Comparison of ENCODE assay signal across 13 cellular contexts in genomic region chr15:70197318-70197944, GRCh38.
A peak's percentile ranks its signal among the peaks of the same experiment; 100 is the strongest.
DNase-seq lines count a peak whose midpoint lies in the region; ATAC-seq and TF ChIP-seq lines count a peak whose summit lies in the region.
"Had no signal": no experiment of that assay in that cellular context is flagged by ENCODE, and none has a peak within 500 bp of the region (broad histone marks: within the 10 kb centered on the region; RNA-seq: fewer than 3 reads in every experiment).

No MANE protein-coding gene starts in this region.

- ATAC-seq in WTC11: no peak
- ATAC-seq in HG03025 (IDR thresholded peaks at IDR 0.05; ENCODE audit: low FRiP score, unreplicated experiment): no peak
- no peak for ATAC-seq in GM18502 (IDR thresholded peaks at IDR 0.05; ENCODE audit: poor library complexity, unreplicated experiment)
- ATAC-seq: left colon had no signal

- H3K27me3 Mint-ChIP-seq in WTC11 (ENCODE audit: low read depth): no peaks in the 10 kb centered on the region; the same call in 1 of the 2 replicates

- peak; percentile 20 for DNase-seq in NCI-H146 (lab: John Stamatoyannopoulos, UW)
- DNase-seq in NCI-H146 treated with DMSO at 0.1 percent for 48 hours (lab: John Stamatoyannopoulos, UW; ENCODE audit: unreplicated experiment): no peak
- DNase-seq in WTC11 (ENCODE audit: low spot score): no peak
- DNase-seq in kidney tubule cell (ENCODE audit: low spot score): peak; percentile 50
- DNase-seq in HEK293T (ENCODE audit: extremely low spot score): no peak
- DNase-seq: effector memory CD8-positive, alpha-beta T cell had no signal

- no peaks in the 10 kb centered on the region for H3K27me3 ChIP-seq in thymus (ENCODE audit: control insufficient read depth, insufficient read depth)

- no peak for TF ChIP-seq CTCF in WTC11 (IDR thresholded peaks at IDR 0.05)

- H3K27ac Mint-ChIP-seq in WTC11: peak overlapping the region; percentile 92
- H3K27ac Mint-ChIP-seq: activated CD4-positive, alpha-beta T cell treated with anti-CD3 and anti-CD28 coated beads, Interleukin-2, amount 10 ng/mL, durations not matched to agents 24 days and 14 days; natural killer cell treated with Interleukin-12 subunit alpha and Interleukin-12 subunit beta and Interleukin-15 and Interleukin-18, amount 100 ng/mL, for 72 hours; T-helper 1 cell treated with Interleukin-12 subunit alpha and Interleukin-12 subunit beta and Interleukin-4 antibody, amounts not matched to agents 30 μg/mL and 1 μg/mL, for 36 hours had no signal

- no peak overlapping the region for H3K4me3 Mint-ChIP-seq in WTC11
- H3K4me3 Mint-ChIP-seq: activated CD4-positive, alpha-beta T cell treated with anti-CD3 and anti-CD28 coated beads, Interleukin-2, amount 10 ng/mL, durations not matched to agents 24 days and 14 days; effector memory CD8-positive, alpha-beta T cell; natural killer cell treated with Interleukin-12 subunit alpha and Interleukin-12 subunit beta and Interleukin-15 and Interleukin-18, amount 100 ng/mL, for 72 hours; T-helper 1 cell treated with Interleukin-12 subunit alpha and Interleukin-12 subunit beta and Interleukin-4 antibody, amounts not matched to agents 30 μg/mL and 1 μg/mL, for 36 hours had no signal

- CTCF ChIA-PET in WTC11 (lab: Charles Lee) (interaction anchor here (1.9 kb wide), 1 partner anchor 14 kb away, joined by 11 read pairs; no protein-coding TSS in a partner anchor), HEK293T (lab: Yijun Ruan, JAX) (interaction anchor here (0.6 to 1.0 kb wide), 3 partner anchors 102 to 270 kb away, joined by 3 read pairs; no protein-coding TSS in a partner anchor)

- peaks cover 1% of the 10 kb centered on the region for H3K36me3 Mint-ChIP-seq in WTC11
- H3K36me3 Mint-ChIP-seq: natural killer cell treated with Interleukin-12 subunit alpha and Interleukin-12 subunit beta and Interleukin-15 and Interleukin-18, amount 100 ng/mL, for 72 hours had no signal

- H3K27ac ChIP-seq in thymus (ENCODE audit: low read depth): peak overlapping the region; percentile 71

- no peaks in the 10 kb centered on the region for H3K36me3 ChIP-seq in thymus (ENCODE audit: control insufficient read depth, insufficient read depth)

- H3K4me1 Mint-ChIP-seq in WTC11: peaks cover 46% of the 10 kb centered on the region
- H3K4me1 Mint-ChIP-seq: activated CD4-positive, alpha-beta T cell treated with anti-CD3 and anti-CD28 coated beads, Interleukin-2, amount 10 ng/mL, durations not matched to agents 24 days and 14 days had no signal

- H3K9me3 Mint-ChIP-seq in WTC11: peaks cover 1% of the 10 kb centered on the region
- H3K9me3 Mint-ChIP-seq: activated CD4-positive, alpha-beta T cell treated with anti-CD3 and anti-CD28 coated beads, Interleukin-2, amount 10 ng/mL, durations not matched to agents 24 days and 14 days; effector memory CD8-positive, alpha-beta T cell; natural killer cell treated with Interleukin-12 subunit alpha and Interleukin-12 subunit beta and Interleukin-15 and Interleukin-18, amount 100 ng/mL, for 72 hours; T-helper 1 cell treated with Interleukin-12 subunit alpha and Interleukin-12 subunit beta and Interleukin-4 antibody, amounts not matched to agents 30 μg/mL and 1 μg/mL, for 36 hours had no signal

- no peaks in the 10 kb centered on the region for H3K9me3 ChIP-seq in thymus (ENCODE audit: control insufficient read depth)

- H3K4me1 ChIP-seq in thymus (ENCODE audit: control insufficient read depth, insufficient read depth, low read length): no peaks in the 10 kb centered on the region

- WGBS in thymus: 97% methylated on average over 10 of the region's 10 CpGs

- POLR2A ChIA-PET in WTC11 (lab: Charles Lee): interaction anchor here (0.5 kb wide), 1 partner anchor 66 kb away, joined by 5 read pairs; no protein-coding TSS in a partner anchor
- POLR2A ChIA-PET in HEK293T (lab: Yijun Ruan, JAX): interaction anchor here (0.9 to 1.9 kb wide), 3 partner anchors 97 to 100 kb away, joined by 3 to 8 read pairs (median 3); partner anchors contain the start of gene TLE3

- H3K4me3 ChIP-seq in thymus (ENCODE audit: low read length): no peak overlapping the region

TF ChIP-seq in WTC11, 78 proteins besides CTCF, POLR2A, EP300 and RAD21:
- no peak for TF ChIP-seq MLX (CRISPR knock-in tag; IDR thresholded peaks at IDR 0.05)
- TF ChIP-seq JUN (CRISPR knock-in tag; IDR thresholded peaks at IDR 0.05): no peak
- TF ChIP-seq GTF2I (CRISPR knock-in tag; conservative IDR thresholded peaks at IDR 0.05): no peak
- TF ChIP-seq ESRRA (CRISPR knock-in tag; IDR thresholded peaks at IDR 0.05; ENCODE audit: borderline replicate concordance): no peak

TF ChIP-seq in HEK293T, 16 proteins besides CTCF, POLR2A, EP300 and RAD21:
- TF ChIP-seq TARDBP (IDR thresholded peaks at IDR 0.05): no peak
- no peak for TF ChIP-seq PKNOX1 (IDR thresholded peaks at IDR 0.05)
- no peak for TF ChIP-seq SP1 (IDR thresholded peaks at IDR 0.05)
- no peak for TF ChIP-seq FOXK2 (IDR thresholded peaks at IDR 0.05)
- no peak for TF ChIP-seq L3MBTL2 (conservative IDR thresholded peaks at IDR 0.05)
- TF ChIP-seq BHLHE40 (IDR thresholded peaks at IDR 0.05; ENCODE audit: borderline replicate concordance): no peak
- TF ChIP-seq CTBP1 (IDR thresholded peaks at IDR 0.05; ENCODE audit: borderline replicate concordance): no peak
- no peak for TF ChIP-seq FOXM1 (IDR thresholded peaks at IDR 0.05; ENCODE audit: borderline replicate concordance)
- TF ChIP-seq ARNT (IDR thresholded peaks at IDR 0.05): no peak
- TF ChIP-seq ZNF384 (IDR thresholded peaks at IDR 0.05): no peak
- no peak for TF ChIP-seq FOXA1 (IDR thresholded peaks at IDR 0.05)
- TF ChIP-seq LEF1 (IDR thresholded peaks at IDR 0.05; ENCODE audit: borderline replicate concordance): no peak
- no peak for TF ChIP-seq SUZ12 (IDR thresholded peaks at IDR 0.05)
- TF ChIP-seq NFRKB (IDR thresholded peaks at IDR 0.05): no peak

Comparison
In these comparisons a context has a peak if more than half of its experiments do, and no peak if none do; other contexts are left out.
1. DNase-seq: peak in NCI-H146 (single experiment) and kidney tubule cell (single experiment); none in NCI-H146 treated with DMSO at 0.1 percent for 48 hours (single experiment), WTC11 (single experiment) and HEK293T (single experiment).